ENCODE assay signal across 16 cellular contexts in the genomic region with DNA sequence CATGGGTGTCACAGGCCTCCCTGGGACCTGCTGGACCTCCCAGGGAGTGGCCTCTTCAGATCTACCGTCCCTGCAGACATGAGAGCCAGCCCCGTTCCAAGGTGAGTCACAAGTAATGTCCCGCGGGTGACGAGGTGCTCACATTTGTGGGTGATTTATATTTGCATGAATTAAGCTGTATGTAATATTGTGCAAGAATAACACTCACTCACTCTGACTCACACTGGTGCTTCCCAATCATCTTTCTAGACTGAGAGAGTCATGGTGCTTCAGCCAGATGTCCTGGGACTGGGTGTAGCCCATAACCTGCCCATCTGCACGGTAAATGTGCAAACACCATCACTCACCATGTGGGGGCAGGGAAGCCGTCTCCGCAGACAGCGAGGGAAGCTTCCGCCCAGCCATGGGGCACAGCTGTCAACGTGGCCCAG.
DNase-seq lines count a peak whose midpoint lies in the region; ATAC-seq and TF ChIP-seq lines count a peak whose summit lies in the region.
"Had no signal": no experiment of that assay in that cellular context is flagged by ENCODE, and none has a peak within 500 bp of the region (broad histone marks: within the 10 kb centered on the region; RNA-seq: fewer than 3 reads in every experiment).

No MANE protein-coding gene starts in this region.

- POLR2A ChIA-PET in MCF 10A (lab: Yijun Ruan, JAX) (no interaction called here), Panc1 (lab: Charles Lee) (no interaction called here)

- no peak overlapping the region for H3K27ac ChIP-seq in breast epithelium
- H3K27ac ChIP-seq in Panc1 (ENCODE audit: low read length), result no peak overlapping the region

- no peak overlapping the region for H3K27ac Mint-ChIP-seq in MCF 10A (ENCODE audit: low read depth, unreplicated experiment)
- no peak overlapping the region for H3K27ac Mint-ChIP-seq in effector memory CD8-positive, alpha-beta T cell
- no peak overlapping the region for H3K27ac Mint-ChIP-seq in stimulated activated effector memory CD8-positive, alpha-beta T cell treated with anti-CD3 and anti-CD28 coated beads, Interleukin-12 subunit alpha, Interleukin-12 subunit beta, amount 100 ng/mL, for 72 hours
- H3K27ac Mint-ChIP-seq: stimulated activated naive CD8-positive, alpha-beta T cell treated with anti-CD3 and anti-CD28 coated beads, Interleukin-15, Interleukin-2, amounts not matched to agents 100 ng/mL and 50 ng/mL, for 24 hours had no signal

- H3K9me3 ChIP-seq in breast epithelium (peaks cover 3 to 11% of the 10 kb centered on the region in 2 donors), Panc1 (ENCODE audit: control insufficient read depth, insufficient read depth, low read depth, low read length) (no peaks in the 10 kb centered on the region)

- H3K27me3 Mint-ChIP-seq in MCF 10A (ENCODE audit: insufficient read depth, unreplicated experiment), result no peaks in the 10 kb centered on the region
- no peaks in the 10 kb centered on the region for H3K27me3 Mint-ChIP-seq in effector memory CD8-positive, alpha-beta T cell
- H3K27me3 Mint-ChIP-seq: stimulated activated naive CD8-positive, alpha-beta T cell treated with anti-CD3 and anti-CD28 coated beads, Interleukin-15, Interleukin-2, amounts not matched to agents 100 ng/mL and 50 ng/mL, for 24 hours had no signal

- H3K36me3 ChIP-seq in breast epithelium (no peaks in the 10 kb centered on the region), Panc1 (ENCODE audit: control insufficient read depth, insufficient read depth, low read length) (no peaks in the 10 kb centered on the region)

- DNase-seq in MCF 10A (ENCODE audit: unreplicated experiment), result peak; percentile 74
- no peak for DNase-seq in breast epithelium (ENCODE audit: low spot score in 2 of 2)
- DNase-seq in Panc1 (ENCODE audit: low read depth, low spot score), result peak; percentile 15
- no peak for DNase-seq in effector memory CD8-positive, alpha-beta T cell
- DNase-seq in stimulated activated effector memory CD8-positive, alpha-beta T cell treated with anti-CD3 and anti-CD28 coated beads, Interleukin-12 subunit alpha, Interleukin-12 subunit beta, amount 100 ng/mL, for 72 hours (ENCODE audit: low spot score in 2 of 2), result no peak
- DNase-seq in COLO668 (lab: John Stamatoyannopoulos, UW; ENCODE audit: unreplicated experiment), result no peak
- DNase-seq: cerebellar nuclear complex; DMS53; NCI-H1694; NCI-H748 treated with DMSO at 0.1 percent for 48 hours; retina; stimulated activated CD4-positive, alpha-beta T cell treated with anti-CD3 and anti-CD28 coated beads, Interleukin-4, amount 100 ng/mL, for 4 hours had no signal

- no peak for TF ChIP-seq POLR2A in breast epithelium (IDR thresholded peaks at IDR 0.05)

- CTCF ChIA-PET in MCF 10A (lab: Yijun Ruan, JAX), result interaction anchor here (0.7 to 1.2 kb wide), 2 partner anchors 35 to 355 kb away, joined by 3 read pairs; no protein-coding TSS in a partner anchor
- CTCF ChIA-PET in Panc1 (lab: Charles Lee), result no interaction called here

- H3K27me3 ChIP-seq in breast epithelium (peaks cover 0 to 10% of the 10 kb centered on the region in 2 donors), Panc1 (ENCODE audit: control insufficient read depth, insufficient read depth, low read length) (no peaks in the 10 kb centered on the region)

- peaks cover 32% of the 10 kb centered on the region for H3K9me3 Mint-ChIP-seq in MCF 10A (ENCODE audit: unreplicated experiment)
- H3K9me3 Mint-ChIP-seq in effector memory CD8-positive, alpha-beta T cell, result peaks cover 3 to 15% of the 10 kb centered on the region in 2 donors
- peaks cover 14% of the 10 kb centered on the region for H3K9me3 Mint-ChIP-seq in stimulated activated effector memory CD8-positive, alpha-beta T cell treated with anti-CD3 and anti-CD28 coated beads, Interleukin-12 subunit alpha, Interleukin-12 subunit beta, amount 100 ng/mL, for 72 hours

- no peaks in the 10 kb centered on the region for H3K36me3 Mint-ChIP-seq in MCF 10A (ENCODE audit: insufficient read depth, unreplicated experiment)
- no peaks in the 10 kb centered on the region for H3K36me3 Mint-ChIP-seq in effector memory CD8-positive, alpha-beta T cell (ENCODE audit: insufficient read depth)
- no peaks in the 10 kb centered on the region for H3K36me3 Mint-ChIP-seq in stimulated activated effector memory CD8-positive, alpha-beta T cell treated with anti-CD3 and anti-CD28 coated beads, Interleukin-12 subunit alpha, Interleukin-12 subunit beta, amount 100 ng/mL, for 72 hours

- H3K4me3 ChIP-seq in breast epithelium (no peak overlapping the region), Panc1 (ENCODE audit: low read depth in 2 of 2, low read length in 2 of 2) (no peak overlapping the region)

- intact Hi-C loops in MCF 10A (cut with micrococcal nuclease) (no loop called here), breast epithelium (cut with DNase I; ENCODE audit: low total_unique reads) (no loop called here), Panc1 (cut with micrococcal nuclease; ENCODE audit: unreplicated experiment) (no loop called here)

- BruUV-seq in MCF 10A (replicated peaks; lab: Mats Ljungman, UMichigan) (no TSS peak), Panc1 (replicated peaks; lab: Mats Ljungman, UMichigan) (no TSS peak)

- TF ChIP-seq CTCF in MCF 10A (IDR thresholded peaks at IDR 0.05; ENCODE audit: unreplicated experiment), result no peak
- no peak for TF ChIP-seq CTCF in breast epithelium (IDR thresholded peaks at IDR 0.05)
- TF ChIP-seq CTCF in Panc1 (IDR thresholded peaks at IDR 0.05), result no peak

- ATAC-seq in Panc1, result no peak
- peak; percentile 35 for ATAC-seq in effector memory CD8-positive, alpha-beta T cell (replicated peaks)
- ATAC-seq in stimulated activated effector memory CD8-positive, alpha-beta T cell treated with anti-CD3 and anti-CD28 coated beads, Interleukin-12 subunit alpha, Interleukin-12 subunit beta, amount 100 ng/mL, for 72 hours, result peak; percentile 70
- no peak for ATAC-seq in GM21786 (IDR thresholded peaks at IDR 0.05; ENCODE audit: unreplicated experiment)
- ATAC-seq in HG02970 (IDR thresholded peaks at IDR 0.05; ENCODE audit: low FRiP score, unreplicated experiment), result no peak
- ATAC-seq: activated CD4-positive, CD25-positive, alpha-beta regulatory T cell treated with anti-CD3 and anti-CD28 coated beads, Interleukin-2, amount 50 U/mL, for 24 hours had no signal

- in situ Hi-C loops in Panc1 (cut with HindIII; ENCODE audit: low pct_unique_long_range_greater_than_20kb, low sequenced_read_pairs), result no loop called here

- H3K4me1 ChIP-seq in breast epithelium (no peaks in the 10 kb centered on the region), Panc1 (ENCODE audit: control insufficient read depth, insufficient read depth, low read length) (no peaks in the 10 kb centered on the region)

- H3K4me3 Mint-ChIP-seq in MCF 10A (ENCODE audit: unreplicated experiment), result no peak overlapping the region
- no peak overlapping the region for H3K4me3 Mint-ChIP-seq in effector memory CD8-positive, alpha-beta T cell
- no peak overlapping the region for H3K4me3 Mint-ChIP-seq in stimulated activated effector memory CD8-positive, alpha-beta T cell treated with anti-CD3 and anti-CD28 coated beads, Interleukin-12 subunit alpha, Interleukin-12 subunit beta, amount 100 ng/mL, for 72 hours
- H3K4me3 Mint-ChIP-seq: stimulated activated naive CD8-positive, alpha-beta T cell treated with anti-CD3 and anti-CD28 coated beads, Interleukin-15, Interleukin-2, amounts not matched to agents 100 ng/mL and 50 ng/mL, for 24 hours had no signal

- H3K4me1 Mint-ChIP-seq in MCF 10A (ENCODE audit: insufficient read depth, unreplicated experiment), result peaks cover 4% of the 10 kb centered on the region
- peaks cover 15 to 18% of the 10 kb centered on the region in 2 donors for H3K4me1 Mint-ChIP-seq in effector memory CD8-positive, alpha-beta T cell (ENCODE audit: low read depth in 2 of 2)
- H3K4me1 Mint-ChIP-seq in stimulated activated effector memory CD8-positive, alpha-beta T cell treated with anti-CD3 and anti-CD28 coated beads, Interleukin-12 subunit alpha, Interleukin-12 subunit beta, amount 100 ng/mL, for 72 hours, result peaks cover 32% of the 10 kb centered on the region

Comparison
In these comparisons a context has a peak if more than half of its experiments do, and no peak if none do; other contexts are left out.
1. DNase-seq: peak in MCF 10A (single experiment) and Panc1 (single experiment); none in breast epithelium (0 of 2), effector memory CD8-positive, alpha-beta T cell (0 of 3), stimulated activated effector memory CD8-positive, alpha-beta T cell treated with anti-CD3 and anti-CD28 coated beads, Interleukin-12 subunit alpha, Interleukin-12 subunit beta, amount 100 ng/mL, for 72 hours (0 of 2) and COLO668 (single experiment).
2. ATAC-seq: peak in effector memory CD8-positive, alpha-beta T cell (single experiment) and stimulated activated effector memory CD8-positive, alpha-beta T cell treated with anti-CD3 and anti-CD28 coated beads, Interleukin-12 subunit alpha, Interleukin-12 subunit beta, amount 100 ng/mL, for 72 hours (single experiment); none in Panc1 (single experiment), GM21786 (single experiment) and HG02970 (single experiment).